In genomic region chr7:154339169-154339568, GRCh38 we compare ENCODE assay signal across 22 cellular contexts.
"Had no signal": no experiment of that assay in that cellular context is flagged by ENCODE, and none has a peak within 500 bp of the region (broad histone marks: within the 10 kb centered on the region; RNA-seq: fewer than 3 reads in every experiment).

No MANE protein-coding gene starts in this region.

- DNase-seq: cerebellar nuclear complex; colonic mucosa; effector memory CD4-positive, alpha-beta T cell; heart right ventricle; kidney glomerular epithelial cell; left ventricle myocardium inferior; lower lobe of right lung; mesenchymal stem cell; naive B cell; occipital lobe; pancreas; right lobe of liver; stimulated activated CD4-positive, alpha-beta T cell treated with anti-CD3 and anti-CD28 coated beads, Interleukin-4, amount 100 ng/mL, for 1 hour; stimulated activated CD8-positive, alpha-beta memory T cell treated with anti-CD3 and anti-CD28 coated beads, Interleukin-4, amount 100 ng/mL, for 48 hours; transverse colon had no signal

- H3K4me3 ChIP-seq: colonic mucosa, heart right ventricle, left ventricle myocardium inferior, lower lobe of right lung, pancreas, prostate gland, right lobe of liver, thoracic aorta, transverse colon had no signal

- H3K27me3 ChIP-seq: colonic mucosa, right lobe of liver, transverse colon had no signal

- H3K9me3 ChIP-seq: colonic mucosa, heart right ventricle, left ventricle myocardium inferior, lower lobe of right lung, pancreas, prostate gland, right lobe of liver, thoracic aorta, transverse colon had no signal

- H3K27ac ChIP-seq: colonic mucosa, heart right ventricle, left ventricle myocardium inferior, lower lobe of right lung, pancreas, prostate gland, right lobe of liver, thoracic aorta, transverse colon had no signal

- ATAC-seq: esophagus mucosa; heart right ventricle; pancreas; right lobe of liver; stimulated activated effector memory CD8-positive, alpha-beta T cell treated with anti-CD3 and anti-CD28 coated beads, Interleukin-12 subunit alpha, Interleukin-12 subunit beta, amount 100 ng/mL, for 72 hours had no signal

- H3K4me1 ChIP-seq: colonic mucosa, heart right ventricle, left ventricle myocardium inferior, lower lobe of right lung, pancreas, prostate gland, right lobe of liver, transverse colon had no signal

- FAIRE-seq: endometrium, frontal cortex, islet of Langerhans, pancreas had no signal

- H3K36me3 ChIP-seq: colonic mucosa, heart right ventricle, left ventricle myocardium inferior, lower lobe of right lung, pancreas, prostate gland, right lobe of liver, thoracic aorta, transverse colon had no signal
